14 cellular contexts compared by ENCODE assay signal in genomic region chr4:150325872-150326271, GRCh38.
A peak's percentile ranks its signal among the peaks of the same experiment; 100 is the strongest.
DNase-seq lines count a peak whose midpoint lies in the region; ATAC-seq, FAIRE-seq and TF ChIP-seq lines count a peak whose summit lies in the region.
"Had no signal": no experiment of that assay in that cellular context is flagged by ENCODE, and none has a peak within 500 bp of the region (broad histone marks: within the 10 kb centered on the region; RNA-seq: fewer than 3 reads in every experiment).

No MANE protein-coding gene starts in this region.

- intact Hi-C loops in endothelial cell of umbilical vein (cut with micrococcal nuclease) = no loop called here

- BruUV-seq in endothelial cell of umbilical vein (replicated peaks; lab: Mats Ljungman, UMichigan) = no TSS peak

- no peak overlapping the region for H3K4me2 ChIP-seq in endothelial cell of umbilical vein (ENCODE audit: insufficient read depth, low read length)

- no peak for TF ChIP-seq CTCF in endothelial cell of umbilical vein (IDR thresholded peaks at IDR 0.05; ENCODE audit: extremely low read depth in 1 of 2, insufficient read depth in 1 of 2, low read depth in 1 of 2, low read length in 2 of 2)

- H3K27ac ChIP-seq in endothelial cell of umbilical vein (ENCODE audit: insufficient read depth, low read depth, low read length) = no peak overlapping the region
- H3K27ac ChIP-seq: testis had no signal

- H3K4me3 ChIP-seq in endothelial cell of umbilical vein (replicated peaks in 1 of 3; ENCODE audit: insufficient read depth in 1 of 3, low read depth in 1 of 3, low read length in 3 of 3) = no peak overlapping the region
- H3K4me3 ChIP-seq: testis had no signal

- H3K79me2 ChIP-seq in endothelial cell of umbilical vein (ENCODE audit: control insufficient read depth, insufficient read depth, low read length) = no peaks in the 10 kb centered on the region

- no peaks in the 10 kb centered on the region for H3K27me3 ChIP-seq in endothelial cell of umbilical vein (ENCODE audit: control insufficient read depth in 2 of 2, insufficient read depth in 2 of 2, low read length in 2 of 2)
- H3K27me3 ChIP-seq: testis had no signal

- no peaks in the 10 kb centered on the region for H3K9me1 ChIP-seq in endothelial cell of umbilical vein (replicated peaks; ENCODE audit: control insufficient read depth, extremely low read depth, insufficient read depth, low read length)

- no peak overlapping the region for H3K9ac ChIP-seq in endothelial cell of umbilical vein (replicated peaks; ENCODE audit: extremely low read depth, insufficient read depth, low read length)

- no peaks in the 10 kb centered on the region for H3K36me3 ChIP-seq in endothelial cell of umbilical vein (ENCODE audit: control insufficient read depth in 2 of 2, extremely low read depth in 1 of 2, insufficient read depth in 2 of 2, low read length in 2 of 2)

- POLR2A ChIA-PET in endothelial cell of umbilical vein (lab: Charles Lee) = no interaction called here

- H2AFZ ChIP-seq in endothelial cell of umbilical vein (ENCODE audit: low read depth, low read length) = no peak overlapping the region

- no peaks in the 10 kb centered on the region for H4K20me1 ChIP-seq in endothelial cell of umbilical vein (replicated peaks; ENCODE audit: control insufficient read depth, extremely low read depth, insufficient read depth, low read length)

- peaks cover 9% of the 10 kb centered on the region for H3K4me1 ChIP-seq in endothelial cell of umbilical vein (ENCODE audit: control insufficient read depth, extremely low read depth, insufficient read depth, low read length)
- H3K4me1 ChIP-seq: testis had no signal

- dilution Hi-C loops in endothelial cell of umbilical vein (cut with MboI; ENCODE audit: extremely low pct_ligation_motif_present, low sequenced_read_pairs) = no loop called here

- CTCF ChIA-PET in endothelial cell of umbilical vein (lab: Charles Lee) = no interaction called here

- H3K9me3 ChIP-seq in endothelial cell of umbilical vein (replicated peaks; ENCODE audit: control insufficient read depth, insufficient read depth, low read length) = no peaks in the 10 kb centered on the region
- H3K9me3 ChIP-seq: testis had no signal

- DNase-seq in endothelial cell of umbilical vein (ENCODE audit: low read depth, low spot score) (no peak), NOMO-1 treated with dmso at 0.1 percent for 144 hours (lab: John Stamatoyannopoulos, UW; ENCODE audit: unreplicated experiment) (no peak), mucosa of gallbladder (ENCODE audit: low spot score) (no peak), NCI-H1436 treated with DMSO at 0.1 percent for 48 hours (lab: John Stamatoyannopoulos, UW) (no peak)
- DNase-seq: activated CD8-positive, alpha-beta memory T cell treated with anti-CD3 and anti-CD28 coated beads, Interleukin-2, amount 50 U/mL, for 48 hours; CD4-positive, CD25-positive, alpha-beta regulatory T cell; mesendoderm; NCI-H1694; stimulated activated CD4-positive, alpha-beta T cell treated with anti-CD3 and anti-CD28 coated beads, Interleukin-12 subunit alpha, Interleukin-12 subunit beta, amount 100 ng/mL, for 4 hours; testis had no signal

- TF ChIP-seq POLR2A in endothelial cell of umbilical vein (IDR thresholded peaks at IDR 0.05; ENCODE audit: low read depth, low read length) = no peak

- FAIRE-seq in endothelial cell of umbilical vein (lab: Jason Lieb, UNC) = peak; percentile 37
- FAIRE-seq: G401.6 had no signal

- peak; percentile 77 for ATAC-seq in GM19025 (IDR thresholded peaks at IDR 0.05; ENCODE audit: low read depth, unreplicated experiment)
- ATAC-seq in GM21619 (IDR thresholded peaks at IDR 0.05; ENCODE audit: unreplicated experiment) = peak; percentile 97
- peak; percentile 91 for ATAC-seq in HG03135 (IDR thresholded peaks at IDR 0.05; ENCODE audit: unreplicated experiment)

TF ChIP-seq in endothelial cell of umbilical vein, 7 proteins besides CTCF, POLR2A, EP300 and RAD21:
- TF ChIP-seq GATA2 (IDR thresholded peaks at IDR 0.05; ENCODE audit: insufficient read depth, insufficient read length, low read depth, low read length) = no peak
- TF ChIP-seq FOS (IDR thresholded peaks at IDR 0.05; ENCODE audit: borderline replicate concordance, insufficient read depth, low read length) = no peak
- no peak for TF ChIP-seq EZH2 (IDR thresholded peaks at IDR 0.05; ENCODE audit: borderline replicate concordance, low read depth, low read length, severe bottlenecking)
TF ChIP-seq in endothelial cell of umbilical vein: peak in this region for 0.
